ENCODE assay signal across 9 cellular contexts in genomic region chr2:86078801-86079545, GRCh38. TPM values are rescaled to one million over a fixed set of nuclear protein-coding genes. Genes with fewer than 3 reads are reported as not detected.
DNase-seq lines count a peak whose midpoint lies in the region; ATAC-seq and TF ChIP-seq lines count a peak whose summit lies in the region.
"Had no signal": no experiment of that assay in that cellular context is flagged by ENCODE, and none has a peak within 500 bp of the region (broad histone marks: within the 10 kb centered on the region; RNA-seq: fewer than 3 reads in every experiment).

No MANE protein-coding gene starts in this region.

- H3K9me3 ChIP-seq in ovary = no peaks in the 10 kb centered on the region
- H3K9me3 ChIP-seq: SJSA1 had no signal

- peak; percentile 43 for ATAC-seq in HG02759 (IDR thresholded peaks at IDR 0.05; ENCODE audit: unreplicated experiment)
- no peak for ATAC-seq in HG02678 (IDR thresholded peaks at IDR 0.05; ENCODE audit: unreplicated experiment)
- no peak for ATAC-seq in left colon

- intact Hi-C loops in ovary (cut with DNase I) (loop anchor here (1.0 to 10.0 kb wide), 5 partner anchors 194 to 444 kb away; partner anchors contain the start of gene ST3GAL5 (in 1 of the 4)), left colon (cut with DNase I, micrococcal nuclease) (no loop called here)

- 41 to 49% (median 46%) methylated on average over 7 of the region's 7 CpGs for WGBS in ovary, 3 donors

- H3K27me3 Mint-ChIP-seq in T-helper 1 cell treated with Interleukin-12 subunit alpha and Interleukin-12 subunit beta and Interleukin-4 antibody, amounts not matched to agents 30 μg/mL and 1 μg/mL, for 36 hours (ENCODE audit: low read depth) = no peaks in the 10 kb centered on the region

- peak; percentile 20 for DNase-seq in CMK (ENCODE audit: low read depth)
- DNase-seq in fibroblast of pulmonary artery (ENCODE audit: low read depth) = peak; percentile 80
- peak in 2 of 5 donors; percentile 33 to 65 for DNase-seq in ovary
- no peak for DNase-seq in left colon
- DNase-seq in NCI-H774 (lab: John Stamatoyannopoulos, UW) = no peak

- no peak for TF ChIP-seq EP300 in ovary (IDR thresholded peaks at IDR 0.05)

- peak; percentile 87 for TF ChIP-seq CTCF in fibroblast of pulmonary artery (IDR thresholded peaks at IDR 0.05; ENCODE audit: low read length, missing control alignments)
- TF ChIP-seq CTCF in ovary (IDR thresholded peaks at IDR 0.05) = peak; percentile 11 to 75 (median 69)

- H3K27me3 ChIP-seq in ovary = no peaks in the 10 kb centered on the region
- H3K27me3 ChIP-seq: SJSA1 had no signal

- H3K4me3 Mint-ChIP-seq in T-helper 1 cell treated with Interleukin-12 subunit alpha and Interleukin-12 subunit beta and Interleukin-4 antibody, amounts not matched to agents 30 μg/mL and 1 μg/mL, for 36 hours = peak overlapping the region; percentile 42

- H3K4me1 ChIP-seq in ovary (ENCODE audit: insufficient read depth) = no peaks in the 10 kb centered on the region

- TF ChIP-seq POLR2A in ovary (IDR thresholded peaks at IDR 0.05) = no peak

- no peaks in the 10 kb centered on the region for H3K36me3 ChIP-seq in ovary

- H3K9me3 Mint-ChIP-seq in T-helper 1 cell treated with Interleukin-12 subunit alpha and Interleukin-12 subunit beta and Interleukin-4 antibody, amounts not matched to agents 30 μg/mL and 1 μg/mL, for 36 hours = no peaks in the 10 kb centered on the region

- peaks cover 38% of the 10 kb centered on the region for H3K36me3 Mint-ChIP-seq in T-helper 1 cell treated with Interleukin-12 subunit alpha and Interleukin-12 subunit beta and Interleukin-4 antibody, amounts not matched to agents 30 μg/mL and 1 μg/mL, for 36 hours (ENCODE audit: low read depth)

- no peak overlapping the region for H3K27ac ChIP-seq in ovary
- H3K27ac ChIP-seq: SJSA1 had no signal

- peak overlapping the region; percentile 75 for H3K27ac Mint-ChIP-seq in T-helper 1 cell treated with Interleukin-12 subunit alpha and Interleukin-12 subunit beta and Interleukin-4 antibody, amounts not matched to agents 30 μg/mL and 1 μg/mL, for 36 hours

- H3K4me3 ChIP-seq in fibroblast of pulmonary artery (replicated peaks; ENCODE audit: low read depth, low read length) = no peak overlapping the region
- no peak overlapping the region for H3K4me3 ChIP-seq in ovary
- H3K4me3 ChIP-seq: SJSA1 had no signal

- peaks cover 48% of the 10 kb centered on the region for H3K4me1 Mint-ChIP-seq in T-helper 1 cell treated with Interleukin-12 subunit alpha and Interleukin-12 subunit beta and Interleukin-4 antibody, amounts not matched to agents 30 μg/mL and 1 μg/mL, for 36 hours (ENCODE audit: low read depth)

RNA-seq across cellular contexts. Expression of gene POLR1A, which starts 26.7 kb away (rescaled TPM):
- total RNA-seq in ovary = 10 to 100 TPM; 11.3 to 43.9 (median 28.8) TPM
- polyA plus RNA-seq in ovary = 10 to 100 TPM in 1 of 2 donors, 1 to 10 TPM in 1; 4.7 to 19.6 TPM
- 10 to 100 TPM; 18.4 to 29.9 TPM for total RNA-seq in left colon

RNA-seq across cellular contexts. Expression of gene PTCD3, which starts 27.1 kb away (rescaled TPM):
- total RNA-seq in ovary (10 to 100 TPM; 60.5 to 98.5 (median 79.4) TPM), left colon (100 to 1,000 TPM in 1 of 2 donors, 10 to 100 TPM in 1; 73.8 to 101 TPM)
- 10 to 100 TPM; 32.5 to 93.8 TPM for polyA plus RNA-seq in ovary

Comparison
In these comparisons a context has a peak if more than half of its experiments do, and no peak if none do; other contexts are left out.
1. DNase-seq: peak in CMK (single experiment) and fibroblast of pulmonary artery (single experiment); none in left colon (0 of 2) and NCI-H774 (single experiment).
2. intact Hi-C loops: an anchor here in ovary (1.0 to 10.0 kb wide); none called in left colon.